Comparison of ENCODE assay signal across 8 cellular contexts in the genomic region with DNA sequence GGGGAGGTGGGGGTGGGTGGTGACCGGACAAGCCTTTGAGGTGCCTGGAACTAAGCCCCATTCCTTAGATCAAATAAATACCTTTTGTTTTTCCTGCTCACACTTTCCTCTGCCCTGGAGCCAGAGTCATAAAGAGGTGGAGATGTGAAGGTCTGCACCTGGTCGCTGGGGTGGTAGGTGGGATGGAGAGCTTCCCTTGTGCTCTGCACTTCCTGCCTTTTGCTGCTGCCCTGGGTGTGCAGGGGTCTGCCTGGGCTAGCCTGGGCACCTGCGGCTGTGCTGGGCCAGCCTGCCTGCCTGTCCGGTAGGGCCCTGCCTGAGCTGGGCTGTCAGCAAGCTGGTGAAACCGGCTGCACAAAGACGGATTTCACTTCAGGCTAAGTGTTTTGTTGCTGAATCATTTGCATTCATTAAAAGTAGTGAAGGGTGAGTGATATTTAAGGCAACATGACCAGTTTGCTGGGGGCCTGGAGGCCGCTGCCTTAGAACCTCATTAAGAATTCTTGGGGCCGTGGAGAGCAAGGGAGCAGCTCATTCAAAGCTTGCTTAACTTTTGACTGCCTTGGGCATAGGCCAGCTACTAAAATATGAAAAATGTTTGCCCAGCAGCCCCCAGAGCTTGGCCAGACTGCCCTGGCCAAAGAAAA. TPM values are rescaled to one million over a fixed set of nuclear protein-coding genes. Genes with fewer than 3 reads are reported as not detected.
DNase-seq lines count a peak whose midpoint lies in the region; TF ChIP-seq lines count a peak whose summit lies in the region.

No MANE protein-coding gene starts in this region.

- H3K27ac Mint-ChIP-seq in endodermal cell (peak overlapping the region; percentile 85), nephron (peak overlapping the region; percentile 89 to 91 (median 91))

- 59 to 65% methylated on average over 5 to 7 of the region's 8 CpGs for WGBS in endodermal cell (ENCODE audit: insufficient coverage in 1 of 2, insufficient read length in 1 of 2), 2 experiments

- H3K4me1 ChIP-seq in BLaER1 treated with 17β-estradiol and CSF1 and Interleukin-3, amounts not matched to agents 10 nM and 100 nM: peaks cover 13 to 41% (median 29%) of the 10 kb centered on the region in 10 experiments
- H3K4me1 ChIP-seq in endodermal cell (ENCODE audit: control insufficient read depth, insufficient read depth, low read length) (peaks cover 10% of the 10 kb centered on the region), colonic mucosa (no peaks in the 10 kb centered on the region)

- no peaks in the 10 kb centered on the region for H3K9me3 ChIP-seq in BLaER1 treated with 17β-estradiol and CSF1 and Interleukin-3, amounts not matched to agents 10 nM and 100 nM (replicated peaks in 1 of 11)
- H3K9me3 ChIP-seq in endodermal cell (ENCODE audit: control insufficient read depth, low read length): no peaks in the 10 kb centered on the region
- H3K9me3 ChIP-seq in colonic mucosa: no peaks in the 10 kb centered on the region

- intact Hi-C loops in colonic mucosa (cut with DNase I): no loop called here

- no peaks in the 10 kb centered on the region for H3K36me3 Mint-ChIP-seq in endodermal cell (ENCODE audit: low read depth)
- H3K36me3 Mint-ChIP-seq in nephron (ENCODE audit: low read depth): peaks cover 3% of the 10 kb centered on the region

- peak overlapping the region in 9 of 11 experiments; percentile 9 to 59 (median 38); a peak in 9 of 22 replicates for H3K9ac ChIP-seq in BLaER1 treated with 17β-estradiol and CSF1 and Interleukin-3, amounts not matched to agents 10 nM and 100 nM
- H3K9ac ChIP-seq in endodermal cell (ENCODE audit: extremely low read depth, low read length, poor library complexity, severe bottlenecking) (no peak overlapping the region), colonic mucosa (ENCODE audit: low read depth in 2 of 2, low read length in 2 of 2) (peak overlapping the region in 1 of 2 donors; percentile 60)

- TF ChIP-seq CTCF in endodermal cell (conservative IDR thresholded peaks at IDR 0.05) (no peak), nephron (IDR thresholded peaks at IDR 0.05; ENCODE audit: unreplicated experiment in 3 of 3) (no peak), colonic mucosa (IDR thresholded peaks at IDR 0.05) (no peak)

- peak overlapping the region; percentile 32 to 73 (median 65) for H3K4me2 ChIP-seq in BLaER1 treated with 17β-estradiol and CSF1 and Interleukin-3, amounts not matched to agents 10 nM and 100 nM

- H4K20me1 ChIP-seq in BLaER1 treated with 17β-estradiol and CSF1 and Interleukin-3, amounts not matched to agents 10 nM and 100 nM: peaks cover 0 to 76% (median 47%) of the 10 kb centered on the region in 11 experiments; a peak in 14 of 22 replicates

- H3K27me3 Mint-ChIP-seq in endodermal cell (ENCODE audit: insufficient read depth) (no peaks in the 10 kb centered on the region), nephron (ENCODE audit: low read depth) (no peaks in the 10 kb centered on the region)

- H3K4me3 ChIP-seq in BLaER1 treated with 17β-estradiol and CSF1 and Interleukin-3, amounts not matched to agents 10 nM and 100 nM: no peak overlapping the region
- H3K4me3 ChIP-seq in endodermal cell (ENCODE audit: low read length) (no peak overlapping the region), colonic mucosa (no peak overlapping the region)

- H3K27ac ChIP-seq in BLaER1 treated with 17β-estradiol and CSF1 and Interleukin-3, amounts not matched to agents 10 nM and 100 nM: peak overlapping the region in 8 of 11 experiments; percentile 10 to 59 (median 32); a peak in 11 of 22 replicates
- H3K27ac ChIP-seq in endodermal cell (ENCODE audit: low read depth, low read length) (peak overlapping the region; percentile 73), colonic mucosa (no peak overlapping the region)

- H3K4me3 Mint-ChIP-seq in endodermal cell (no peak overlapping the region), nephron (peak overlapping the region in 2 of 3 experiments; percentile 6 to 27)

- H3K36me3 ChIP-seq in BLaER1 treated with 17β-estradiol and CSF1 and Interleukin-3, amounts not matched to agents 10 nM and 100 nM: 0 out of 22 replicates have a peak, but pooled peaks cover 0 to 6% (median 0%) of the 10 kb centered on the region in 11 experiments
- H3K36me3 ChIP-seq in endodermal cell (ENCODE audit: control insufficient read depth, insufficient read depth, low read length) (no peaks in the 10 kb centered on the region), colonic mucosa (no peaks in the 10 kb centered on the region)

- H3K9me3 Mint-ChIP-seq in endodermal cell (no peaks in the 10 kb centered on the region), nephron (no peaks in the 10 kb centered on the region)

- H3K27me3 ChIP-seq in BLaER1 treated with 17β-estradiol and CSF1 and Interleukin-3, amounts not matched to agents 10 nM and 100 nM: no peaks in the 10 kb centered on the region
- no peaks in the 10 kb centered on the region for H3K27me3 ChIP-seq in endodermal cell (ENCODE audit: control insufficient read depth, insufficient read depth, low read length, poor library complexity, severe bottlenecking)
- no peaks in the 10 kb centered on the region for H3K27me3 ChIP-seq in colonic mucosa

- DNase-seq in NAMALWA (ENCODE audit: low spot score): peak; percentile 70
- peak; percentile 77 for DNase-seq in endodermal cell
- no peak for DNase-seq in colonic mucosa
- DNase-seq in NCI-H82 (lab: John Stamatoyannopoulos, UW): no peak
- DNase-seq in NCI-H2227 (lab: John Stamatoyannopoulos, UW; ENCODE audit: unreplicated experiment): no peak
- no peak for DNase-seq in NCI-H2081 (lab: John Stamatoyannopoulos, UW)

- H3K4me1 Mint-ChIP-seq in endodermal cell (peaks cover 45% of the 10 kb centered on the region), nephron (peaks cover 55% of the 10 kb centered on the region)

RNA-seq across cellular contexts. Expression of gene PTK7, which starts 20.5 kb away (rescaled TPM):
- total RNA-seq in endodermal cell: 100 to 1,000 TPM; 167 to 183 TPM
- 126 TPM for polyA plus RNA-seq in endodermal cell (2013, experiment 1 of 2)
- 121 TPM for polyA plus RNA-seq in endodermal cell (2013, experiment 2 of 2)
- total RNA-seq in colonic mucosa: 10 to 100 TPM; 15.1 to 15.9 TPM

RNA-seq across cellular contexts. Expression of gene KLC4, which starts 37.1 kb away (rescaled TPM):
- 10 to 100 TPM; 36.6 to 38.0 TPM for total RNA-seq in endodermal cell
- polyA plus RNA-seq in endodermal cell (2013, experiment 1 of 2): 40.7 TPM
- polyA plus RNA-seq in endodermal cell (2013, experiment 2 of 2): 35.4 TPM
- total RNA-seq in colonic mucosa: 100 to 1,000 TPM in 1 of 2 donors, 10 to 100 TPM in 1; 98.8 to 101 TPM

RNA-seq across cellular contexts. Expression of gene MRPL2, which starts 37.3 kb away (rescaled TPM):
- total RNA-seq in endodermal cell (10 to 100 TPM; 51.6 to 65.2 TPM), colonic mucosa (100 to 1,000 TPM in 1 of 2 donors, 10 to 100 TPM in 1; 73.2 to 112 TPM)
- 64.5 TPM for polyA plus RNA-seq in endodermal cell (2013, experiment 1 of 2)
- polyA plus RNA-seq in endodermal cell (2013, experiment 2 of 2): 63.3 TPM

RNA-seq across cellular contexts. Expression of gene CUL7, which starts 42.9 kb away (rescaled TPM):
- 10 to 100 TPM; 39.0 to 51.7 TPM for total RNA-seq in endodermal cell
- polyA plus RNA-seq in endodermal cell (2013, experiment 1 of 2): 37.9 TPM
- polyA plus RNA-seq in endodermal cell (2013, experiment 2 of 2): 36.0 TPM
- 10 to 100 TPM; 13.7 to 15.3 TPM for total RNA-seq in colonic mucosa

Comparison
In these comparisons a context has a peak if more than half of its experiments do, and no peak if none do; other contexts are left out.
1. DNase-seq: peak in NAMALWA (single experiment) and endodermal cell (single experiment); none in colonic mucosa (single experiment), NCI-H82 (single experiment), NCI-H2227 (single experiment) and NCI-H2081 (0 of 2).
2. RNA of gene PTK7, which starts 20.5 kb away (total RNA-seq): 167 to 183 TPM in endodermal cell; 15.1 to 15.9 TPM in colonic mucosa; every median in the first group is over 4 times any median in the second.